ENCODE assay signal across 20 cellular contexts in the genomic region with DNA sequence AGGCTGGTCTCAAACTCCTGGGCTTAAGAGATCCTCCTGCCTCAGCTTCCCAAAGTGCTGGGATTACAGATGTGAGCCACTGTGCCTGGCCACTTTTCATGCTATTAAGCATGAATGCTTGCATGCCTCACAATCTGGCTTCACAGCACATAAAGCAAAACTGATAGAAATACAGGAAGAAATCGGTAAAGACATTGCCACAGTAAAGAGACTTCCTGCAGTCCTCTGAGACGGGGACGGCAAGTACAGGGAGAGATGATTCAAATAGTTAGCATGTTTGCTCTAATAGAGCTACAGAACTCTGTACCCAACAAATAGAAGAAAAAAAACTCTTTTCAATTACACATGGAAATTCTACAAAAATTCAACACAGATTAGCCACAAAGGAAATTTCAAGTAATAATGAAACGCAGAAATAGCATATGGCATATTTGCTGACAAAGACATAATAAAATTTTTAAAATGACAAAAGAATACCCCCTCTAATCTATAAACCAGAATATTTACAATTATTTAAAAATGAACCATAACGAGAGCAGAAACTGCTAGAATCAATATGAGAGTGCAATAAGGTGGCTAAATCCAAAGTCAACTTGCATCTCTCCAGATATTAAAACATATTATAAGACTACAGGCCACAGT. TPM values are rescaled to one million over a fixed set of nuclear protein-coding genes. Genes with fewer than 3 reads are reported as not detected.
A peak's percentile ranks its signal among the peaks of the same experiment; 100 is the strongest.
DNase-seq lines count a peak whose midpoint lies in the region; ATAC-seq lines count a peak whose summit lies in the region.
"Had no signal": no experiment of that assay in that cellular context is flagged by ENCODE, and none has a peak within 500 bp of the region (broad histone marks: within the 10 kb centered on the region; RNA-seq: fewer than 3 reads in every experiment).

No MANE protein-coding gene starts in this region.

- POLR2A ChIA-PET in T-cell (lab: Charles Lee): interaction anchor here in 1 of 2 donors (0.5 kb wide), 1 partner anchor 206 kb away, joined by 3 read pairs; no protein-coding TSS in a partner anchor
- POLR2A ChIA-PET in activated naive CD8-positive, alpha-beta T cell treated with anti-CD3 and anti-CD28 coated beads, Interleukin-2, amount 10 ng/mL, durations not matched to agents 7 days and 5 days (lab: Charles Lee): interaction anchor here (0.8 kb wide), 1 partner anchor 32 kb away, joined by 3 read pairs; no protein-coding TSS in a partner anchor

- DNase-seq in activated naive CD4-positive, alpha-beta T cell treated with anti-CD3 and anti-CD28 coated beads for 36 hours: peak; percentile 26
- DNase-seq in activated naive CD4-positive, alpha-beta T cell treated with anti-CD3 and anti-CD28 coated beads, Interleukin-2, amount 50 U/mL, for 16 hours: no peak
- no peak for DNase-seq in T-cell
- DNase-seq in activated naive CD8-positive, alpha-beta T cell treated with anti-CD3 and anti-CD28 coated beads, Interleukin-2, amount 10 ng/mL, durations not matched to agents 7 days and 5 days: no peak
- DNase-seq in stimulated activated naive CD8-positive, alpha-beta T cell treated with anti-CD3 and anti-CD28 coated beads, Interleukin-15, Interleukin-2, amounts not matched to agents 100 U/mL and 50 U/mL, for 24 hours: no peak
- DNase-seq in NK-92 (lab: John Stamatoyannopoulos, UW; ENCODE audit: unreplicated experiment): no peak
- no peak for DNase-seq in NCI-H748 (lab: John Stamatoyannopoulos, UW; ENCODE audit: unreplicated experiment)
- DNase-seq: activated CD4-positive, alpha-beta T cell treated with anti-CD3 and anti-CD28 coated beads, Interleukin-2, amount 50 U/mL, for 48 hours; activated gamma-delta T cell; DMS53; H7; left colon; MG63; NCI-H146; NCI-H2171 treated with DMSO at 0.1 percent for 48 hours; NCI-H774; Right ventricle myocardium superior; thyroid gland had no signal

- H3K36me3 Mint-ChIP-seq in activated naive CD4-positive, alpha-beta T cell treated with anti-CD3 and anti-CD28 coated beads for 36 hours (ENCODE audit: low read depth): peaks cover 58% of the 10 kb centered on the region
- H3K36me3 Mint-ChIP-seq in T-cell: peaks cover 42% of the 10 kb centered on the region
- peaks cover 59% of the 10 kb centered on the region for H3K36me3 Mint-ChIP-seq in activated naive CD8-positive, alpha-beta T cell treated with anti-CD3 and anti-CD28 coated beads, Interleukin-2, amount 10 ng/mL, durations not matched to agents 7 days and 5 days

- peak overlapping the region; percentile 40 for H3K27ac Mint-ChIP-seq in activated naive CD4-positive, alpha-beta T cell treated with anti-CD3 and anti-CD28 coated beads for 36 hours
- H3K27ac Mint-ChIP-seq in T-cell: peak overlapping the region; percentile 61 to 65
- peak overlapping the region; percentile 43 for H3K27ac Mint-ChIP-seq in activated naive CD8-positive, alpha-beta T cell treated with anti-CD3 and anti-CD28 coated beads, Interleukin-2, amount 10 ng/mL, durations not matched to agents 7 days and 5 days

- H3K9me3 Mint-ChIP-seq in activated naive CD4-positive, alpha-beta T cell treated with anti-CD3 and anti-CD28 coated beads for 36 hours: peaks cover 4% of the 10 kb centered on the region
- no peaks in the 10 kb centered on the region for H3K9me3 Mint-ChIP-seq in T-cell
- no peaks in the 10 kb centered on the region for H3K9me3 Mint-ChIP-seq in activated naive CD8-positive, alpha-beta T cell treated with anti-CD3 and anti-CD28 coated beads, Interleukin-2, amount 10 ng/mL, durations not matched to agents 7 days and 5 days

- CTCF ChIA-PET in activated naive CD4-positive, alpha-beta T cell treated with anti-CD3 and anti-CD28 coated beads for 36 hours (lab: Charles Lee): interaction anchor here (0.6 to 1.3 kb wide), 2 partner anchors 11 to 136 kb away, joined by 3 to 6 read pairs; no protein-coding TSS in a partner anchor
- CTCF ChIA-PET in T-cell (lab: Charles Lee): no interaction called here

- H3K4me1 Mint-ChIP-seq in activated naive CD4-positive, alpha-beta T cell treated with anti-CD3 and anti-CD28 coated beads for 36 hours (ENCODE audit: low read depth): peaks cover 69% of the 10 kb centered on the region
- H3K4me1 Mint-ChIP-seq in T-cell: peaks cover 81 to 85% (median 84%) of the 10 kb centered on the region in 3 donors
- peaks cover 45% of the 10 kb centered on the region for H3K4me1 Mint-ChIP-seq in activated naive CD8-positive, alpha-beta T cell treated with anti-CD3 and anti-CD28 coated beads, Interleukin-2, amount 10 ng/mL, durations not matched to agents 7 days and 5 days

- no peak overlapping the region for H3K4me3 Mint-ChIP-seq in activated naive CD4-positive, alpha-beta T cell treated with anti-CD3 and anti-CD28 coated beads for 36 hours
- H3K4me3 Mint-ChIP-seq in T-cell: peak overlapping the region in 2 of 3 donors; percentile 3 to 58
- H3K4me3 Mint-ChIP-seq in activated naive CD8-positive, alpha-beta T cell treated with anti-CD3 and anti-CD28 coated beads, Interleukin-2, amount 10 ng/mL, durations not matched to agents 7 days and 5 days: peak overlapping the region; percentile 62

- peak; percentile 54 to 78 (median 60) for ATAC-seq in T-cell (replicated peaks in 1 of 4)
- peak; percentile 75 for ATAC-seq in activated naive CD8-positive, alpha-beta T cell treated with anti-CD3 and anti-CD28 coated beads, Interleukin-2, amount 10 ng/mL, durations not matched to agents 7 days and 5 days (ENCODE audit: low read depth)
- peak; percentile 65 for ATAC-seq in stimulated activated naive CD8-positive, alpha-beta T cell treated with anti-CD3 and anti-CD28 coated beads, Interleukin-15, Interleukin-2, amounts not matched to agents 100 U/mL and 50 U/mL, for 24 hours
- ATAC-seq in GM19467 (IDR thresholded peaks at IDR 0.05; ENCODE audit: unreplicated experiment): no peak
- ATAC-seq: GM12878, left colon had no signal

- no peaks in the 10 kb centered on the region for H3K27me3 Mint-ChIP-seq in activated naive CD4-positive, alpha-beta T cell treated with anti-CD3 and anti-CD28 coated beads for 36 hours (ENCODE audit: low read depth)
- no peaks in the 10 kb centered on the region for H3K27me3 Mint-ChIP-seq in T-cell
- H3K27me3 Mint-ChIP-seq in activated naive CD8-positive, alpha-beta T cell treated with anti-CD3 and anti-CD28 coated beads, Interleukin-2, amount 10 ng/mL, durations not matched to agents 7 days and 5 days: no peaks in the 10 kb centered on the region

- intact Hi-C loops in activated naive CD4-positive, alpha-beta T cell treated with anti-CD3 and anti-CD28 coated beads for 36 hours (cut with micrococcal nuclease): no loop called here

RNA-seq across cellular contexts. Expression of a gene that starts 32.3 kb away (rescaled TPM):
- total RNA-seq in activated naive CD4-positive, alpha-beta T cell treated with anti-CD3 and anti-CD28 coated beads for 36 hours: 100 to 1,000 TPM in 1 of 2 experiments, 10 to 100 TPM in 1; 99.4 to 105 TPM
- total RNA-seq in T-cell: 100 to 1,000 TPM; 105 to 142 (median 132) TPM
- total RNA-seq in activated naive CD8-positive, alpha-beta T cell treated with anti-CD3 and anti-CD28 coated beads, Interleukin-2, amount 10 ng/mL, durations not matched to agents 7 days and 5 days: 100 to 1,000 TPM; 140 to 151 TPM
